ENCODE assay signal across 22 cellular contexts in genomic region chr14:90570463-90570860, GRCh38.
"Had no signal": no experiment of that assay in that cellular context is flagged by ENCODE, and none has a peak within 500 bp of the region (broad histone marks: within the 10 kb centered on the region; RNA-seq: fewer than 3 reads in every experiment).

No MANE protein-coding gene starts in this region.

- H3K27ac ChIP-seq: adrenal gland, brain microvascular endothelial cell, epithelial cell of prostate, esophagus squamous epithelium, left lung, lower lobe of right lung, uterus, WERI-Rb-1 had no signal

- ATAC-seq: activated CD4-positive, CD25-positive, alpha-beta regulatory T cell treated with anti-CD3 and anti-CD28 coated beads, Interleukin-2, amount 50 U/mL, for 24 hours; left lung; mucosa of descending colon; right cardiac atrium had no signal

- DNase-seq: activated CD4-positive, alpha-beta T cell treated with anti-CD3 and anti-CD28 coated beads for 48 hours; activated CD4-positive, alpha-beta T cell treated with anti-CD3 and anti-CD28 coated beads, Interleukin-2, amount 50 U/mL, for 48 hours; activated CD8-positive, alpha-beta memory T cell treated with anti-CD3 and anti-CD28 coated beads for 24 hours; activated effector memory CD4-positive, alpha-beta T cell treated with Interleukin-2 at 50 U/mL for 16 hours; activated naive CD4-positive, alpha-beta T cell treated with Interleukin-2 at 50 U/mL for 16 hours; adrenal gland; brain microvascular endothelial cell; effector CD8-positive, alpha-beta T cell; esophagus squamous epithelium; foreskin melanocyte; kidney glomerular epithelial cell; lower lobe of right lung; mucosa of descending colon; stimulated activated CD4-positive, alpha-beta T cell treated with anti-CD3 and anti-CD28 coated beads, Interleukin-2, amount 100 ng/mL, for 48 hours; stimulated activated naive CD4-positive, alpha-beta T cell treated with Interleukin-2 at 50 U/mL for 16 hours; T-helper 9 cell; uterus; WERI-Rb-1 had no signal
